In genomic region chr15:48584090-48584831, GRCh38 we compare ENCODE assay signal across 15 cellular contexts.
A peak's percentile ranks its signal among the peaks of the same experiment; 100 is the strongest.
DNase-seq lines count a peak whose midpoint lies in the region; ATAC-seq, FAIRE-seq and TF ChIP-seq lines count a peak whose summit lies in the region.
"Had no signal": no experiment of that assay in that cellular context is flagged by ENCODE, and none has a peak within 500 bp of the region (broad histone marks: within the 10 kb centered on the region; RNA-seq: fewer than 3 reads in every experiment).

No MANE protein-coding gene starts in this region.

- H3K27ac ChIP-seq in VCaP (peak overlapping the region; percentile 58), keratinocyte (ENCODE audit: control insufficient read depth, insufficient read depth, low read length) (no peak overlapping the region), aorta (ENCODE audit: low read depth in 1 of 2, low read length in 2 of 2) (peak overlapping the region; percentile 36 to 71)

- no peak overlapping the region for H3K4me3 Mint-ChIP-seq in HFFc6
- H3K4me3 Mint-ChIP-seq: CD8-positive, alpha-beta memory T cell had no signal

- H3K9me3 ChIP-seq in keratinocyte (ENCODE audit: control insufficient read depth, low read depth, low read length) = no peaks in the 10 kb centered on the region
- H3K9me3 ChIP-seq in aorta (ENCODE audit: control insufficient read depth, low read length) = no peaks in the 10 kb centered on the region
- H3K9me3 ChIP-seq: HAP-1 had no signal

- H3K27me3 ChIP-seq in keratinocyte (ENCODE audit: control insufficient read depth, extremely low read depth, insufficient read depth, low read length) = no peaks in the 10 kb centered on the region
- no peaks in the 10 kb centered on the region for H3K27me3 ChIP-seq in aorta (ENCODE audit: control insufficient read depth in 1 of 2, insufficient read depth in 2 of 2, low read length in 1 of 2)

- TF ChIP-seq CTCF in HFFc6 (IDR thresholded peaks at IDR 0.05) (no peak), VCaP (conservative IDR thresholded peaks at IDR 0.05) (no peak), keratinocyte (optimal IDR thresholded peaks at IDR 0.05 in 1 of 3, IDR thresholded peaks at IDR 0.05 in 1 of 3, conservative IDR thresholded peaks at IDR 0.05 in 1 of 3; ENCODE audit: extremely low read depth in 1 of 3, insufficient read depth in 2 of 3, low read length in 3 of 3) (no peak)

- ATAC-seq in aorta (ENCODE audit: low FRiP score) (no peak), HG02973 (IDR thresholded peaks at IDR 0.05; ENCODE audit: unreplicated experiment) (no peak)

- no peaks in the 10 kb centered on the region for H3K79me2 ChIP-seq in keratinocyte (ENCODE audit: control insufficient read depth, insufficient read depth, low read length)

- intact Hi-C loops in aorta (cut with DNase I) = loop anchor here in 1 of 2 donors (10.0 kb wide), 1 partner anchor 51 kb away; no protein-coding TSS in a partner anchor

- H3K4me1 ChIP-seq in keratinocyte (ENCODE audit: control insufficient read depth, extremely low read depth, insufficient read depth, low read length) = peaks cover 4% of the 10 kb centered on the region
- H3K4me1 ChIP-seq in aorta (ENCODE audit: control insufficient read depth in 1 of 2, insufficient read depth in 2 of 2, low read length in 2 of 2) = peaks cover 7 to 9% of the 10 kb centered on the region in 2 donors

- 5 to 15% methylated on average over 5 of the region's 5 CpGs for WGBS in aorta, 2 donors

- peaks cover 93% of the 10 kb centered on the region for H3K36me3 Mint-ChIP-seq in HFFc6 (ENCODE audit: low read depth)
- H3K36me3 Mint-ChIP-seq: CD8-positive, alpha-beta memory T cell had no signal

- peak; percentile 41 for FAIRE-seq in keratinocyte (lab: Jason Lieb, UNC)

- H2AFZ ChIP-seq in keratinocyte (ENCODE audit: control insufficient read depth, low read length) = no peak overlapping the region

- H3K4me3 ChIP-seq in keratinocyte (ENCODE audit: control insufficient read depth in 2 of 3, extremely low read depth in 1 of 3, insufficient read depth in 2 of 3, low read depth in 1 of 3, low read length in 3 of 3) = no peak overlapping the region
- no peak overlapping the region for H3K4me3 ChIP-seq in aorta (ENCODE audit: low read length in 2 of 2)
- H3K4me3 ChIP-seq: HAP-1 had no signal

- H3K9me3 Mint-ChIP-seq in HFFc6 = no peaks in the 10 kb centered on the region

- H3K4me1 Mint-ChIP-seq in HFFc6 (ENCODE audit: low read depth) = peaks cover 92% of the 10 kb centered on the region
- H3K4me1 Mint-ChIP-seq: CD8-positive, alpha-beta memory T cell had no signal

- H3K27ac Mint-ChIP-seq in HFFc6 = peak overlapping the region; percentile 79; the same call in 1 of the 2 replicates
- H3K27ac Mint-ChIP-seq: CD8-positive, alpha-beta memory T cell had no signal

- dilution Hi-C loops in keratinocyte (cut with MboI; ENCODE audit: extremely low pct_ligation_motif_present, low sequenced_read_pairs) = no loop called here

- peak overlapping the region; percentile 15 for H3K4me2 ChIP-seq in keratinocyte (ENCODE audit: control insufficient read depth, extremely low read depth, insufficient read depth, low read depth, low read length)

- H3K27me3 Mint-ChIP-seq in HFFc6 (ENCODE audit: insufficient read depth) = no peaks in the 10 kb centered on the region; the same call in 1 of the 2 replicates

- H3K9me1 ChIP-seq in keratinocyte (ENCODE audit: control insufficient read depth, extremely low read depth, insufficient read depth, low read length) = no peaks in the 10 kb centered on the region

- H3K36me3 ChIP-seq in keratinocyte (ENCODE audit: control insufficient read depth in 2 of 2, extremely low read depth in 1 of 2, insufficient read depth in 2 of 2, low read length in 2 of 2) (no peaks in the 10 kb centered on the region), aorta (ENCODE audit: control insufficient read depth in 1 of 2, insufficient read depth in 2 of 2, low read length in 1 of 2) (no peaks in the 10 kb centered on the region)
- H3K36me3 ChIP-seq: HAP-1 had no signal

- no peak overlapping the region for H3K9ac ChIP-seq in keratinocyte (ENCODE audit: control insufficient read depth, extremely low read depth, insufficient read depth, low read length)

- DNase-seq in HFFc6 (no peak), keratinocyte (ENCODE audit: low read depth, low spot score) (no peak), aorta (no peak), middle frontal gyrus (ENCODE audit: extremely low spot score, low spot score) (no peak), kidney glomerular epithelial cell (lab: John Stamatoyannopoulos, UW) (no peak)
- DNase-seq: ACHN; C1 segment of cervical spinal cord; CD8-positive, alpha-beta memory T cell; DMS79 treated with DMSO at 0.1 percent for 48 hours; KBM-7; NCI-H1105; NCI-H2081 had no signal

- H4K20me1 ChIP-seq in keratinocyte (ENCODE audit: control insufficient read depth, extremely low read depth, insufficient read depth, low read length) = no peaks in the 10 kb centered on the region
